Comparison of ENCODE assay signal across 2 cellular contexts in the genomic region with DNA sequence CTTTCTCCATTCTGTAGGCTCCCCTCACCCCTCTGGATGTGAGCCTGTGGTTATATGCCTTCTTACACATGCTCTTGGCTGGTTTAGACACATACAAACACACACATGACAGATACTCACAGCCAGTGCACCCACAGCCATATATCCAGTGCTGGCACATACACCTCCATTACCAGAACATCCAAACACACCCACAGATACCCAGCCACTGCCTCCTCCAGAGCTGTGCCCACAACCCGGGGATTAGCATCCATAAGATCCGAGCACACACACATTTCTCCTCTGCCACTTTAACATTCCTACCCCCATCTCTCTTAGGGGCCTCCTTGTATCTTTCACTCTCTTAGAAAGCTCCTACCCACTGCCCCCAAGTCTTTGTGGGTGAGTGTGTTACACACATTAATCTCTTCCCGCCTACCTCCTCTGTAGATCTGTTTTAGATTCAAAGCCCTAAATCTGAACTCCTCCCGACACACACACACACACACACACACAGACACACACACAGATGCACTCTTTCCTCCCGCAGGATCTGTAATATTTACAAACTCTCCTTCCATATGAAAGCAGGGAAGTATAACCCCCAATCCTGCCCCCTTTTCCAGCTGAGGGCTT.
TF ChIP-seq lines count a peak whose summit lies in the region.

No MANE protein-coding gene starts in this region.

TF ChIP-seq in SK-N-SH, 30 proteins besides CTCF, POLR2A, EP300 and RAD21 (continued from another document):
- TF ChIP-seq FOSL2 (IDR thresholded peaks at IDR 0.05; ENCODE audit: borderline replicate concordance, low read depth) (no peak), ELF1 (IDR thresholded peaks at IDR 0.05) (no peak), CHD2 (IDR thresholded peaks at IDR 0.05; ENCODE audit: low read length, partially characterized antibody) (no peak)
- TF ChIP-seq, protein P1, sequence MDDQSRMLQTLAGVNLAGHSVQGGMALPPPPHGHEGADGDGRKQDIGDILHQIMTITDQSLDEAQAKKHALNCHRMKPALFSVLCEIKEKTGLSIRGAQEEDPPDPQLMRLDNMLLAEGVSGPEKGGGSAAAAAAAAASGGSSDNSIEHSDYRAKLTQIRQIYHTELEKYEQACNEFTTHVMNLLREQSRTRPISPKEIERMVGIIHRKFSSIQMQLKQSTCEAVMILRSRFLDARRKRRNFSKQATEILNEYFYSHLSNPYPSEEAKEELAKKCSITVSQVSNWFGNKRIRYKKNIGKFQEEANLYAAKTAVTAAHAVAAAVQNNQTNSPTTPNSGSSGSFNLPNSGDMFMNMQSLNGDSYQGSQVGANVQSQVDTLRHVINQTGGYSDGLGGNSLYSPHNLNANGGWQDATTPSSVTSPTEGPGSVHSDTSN (IDR thresholded peaks at IDR 0.05) = no peak

TF ChIP-seq in SK-N-SH treated with all-trans-retinoic acid at 6 μM for 48 hours, 23 proteins besides CTCF, POLR2A, EP300 and RAD21 (continued from another document):
- TF ChIP-seq, protein P2, sequence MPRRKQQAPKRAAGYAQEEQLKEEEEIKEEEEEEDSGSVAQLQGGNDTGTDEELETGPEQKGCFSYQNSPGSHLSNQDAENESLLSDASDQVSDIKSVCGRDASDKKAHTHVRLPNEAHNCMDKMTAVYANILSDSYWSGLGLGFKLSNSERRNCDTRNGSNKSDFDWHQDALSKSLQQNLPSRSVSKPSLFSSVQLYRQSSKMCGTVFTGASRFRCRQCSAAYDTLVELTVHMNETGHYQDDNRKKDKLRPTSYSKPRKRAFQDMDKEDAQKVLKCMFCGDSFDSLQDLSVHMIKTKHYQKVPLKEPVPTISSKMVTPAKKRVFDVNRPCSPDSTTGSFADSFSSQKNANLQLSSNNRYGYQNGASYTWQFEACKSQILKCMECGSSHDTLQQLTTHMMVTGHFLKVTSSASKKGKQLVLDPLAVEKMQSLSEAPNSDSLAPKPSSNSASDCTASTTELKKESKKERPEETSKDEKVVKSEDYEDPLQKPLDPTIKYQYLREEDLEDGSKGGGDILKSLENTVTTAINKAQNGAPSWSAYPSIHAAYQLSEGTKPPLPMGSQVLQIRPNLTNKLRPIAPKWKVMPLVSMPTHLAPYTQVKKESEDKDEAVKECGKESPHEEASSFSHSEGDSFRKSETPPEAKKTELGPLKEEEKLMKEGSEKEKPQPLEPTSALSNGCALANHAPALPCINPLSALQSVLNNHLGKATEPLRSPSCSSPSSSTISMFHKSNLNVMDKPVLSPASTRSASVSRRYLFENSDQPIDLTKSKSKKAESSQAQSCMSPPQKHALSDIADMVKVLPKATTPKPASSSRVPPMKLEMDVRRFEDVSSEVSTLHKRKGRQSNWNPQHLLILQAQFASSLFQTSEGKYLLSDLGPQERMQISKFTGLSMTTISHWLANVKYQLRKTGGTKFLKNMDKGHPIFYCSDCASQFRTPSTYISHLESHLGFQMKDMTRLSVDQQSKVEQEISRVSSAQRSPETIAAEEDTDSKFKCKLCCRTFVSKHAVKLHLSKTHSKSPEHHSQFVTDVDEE (CRISPR knock-in tag; IDR thresholded peaks at IDR 0.05) = no peak
- TF ChIP-seq ZNF70 (CRISPR knock-in tag; IDR thresholded peaks at IDR 0.05) = no peak
- no peak for TF ChIP-seq ARNTL (CRISPR knock-in tag; IDR thresholded peaks at IDR 0.05; ENCODE audit: borderline replicate concordance, low read depth)
- TF ChIP-seq, protein P3, sequence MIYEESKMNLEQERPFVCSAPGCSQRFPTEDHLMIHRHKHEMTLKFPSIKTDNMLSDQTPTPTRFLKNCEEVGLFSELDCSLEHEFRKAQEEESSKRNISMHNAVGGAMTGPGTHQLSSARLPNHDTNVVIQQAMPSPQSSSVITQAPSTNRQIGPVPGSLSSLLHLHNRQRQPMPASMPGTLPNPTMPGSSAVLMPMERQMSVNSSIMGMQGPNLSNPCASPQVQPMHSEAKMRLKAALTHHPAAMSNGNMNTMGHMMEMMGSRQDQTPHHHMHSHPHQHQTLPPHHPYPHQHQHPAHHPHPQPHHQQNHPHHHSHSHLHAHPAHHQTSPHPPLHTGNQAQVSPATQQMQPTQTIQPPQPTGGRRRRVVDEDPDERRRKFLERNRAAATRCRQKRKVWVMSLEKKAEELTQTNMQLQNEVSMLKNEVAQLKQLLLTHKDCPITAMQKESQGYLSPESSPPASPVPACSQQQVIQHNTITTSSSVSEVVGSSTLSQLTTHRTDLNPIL (CRISPR knock-in tag; IDR thresholded peaks at IDR 0.05; ENCODE audit: low read depth) = no peak
- no peak for TF ChIP-seq ESRRG (CRISPR knock-in tag; IDR thresholded peaks at IDR 0.05)
- TF ChIP-seq ZFP30 (CRISPR knock-in tag; IDR thresholded peaks at IDR 0.05) = no peak
- TF ChIP-seq TCF4 (CRISPR knock-in tag; IDR thresholded peaks at IDR 0.05; ENCODE audit: borderline replicate concordance) = no peak
- TF ChIP-seq ZFP3 (CRISPR knock-in tag; IDR thresholded peaks at IDR 0.05) = no peak
- no peak for TF ChIP-seq ZNF565 (CRISPR knock-in tag; conservative IDR thresholded peaks at IDR 0.05; ENCODE audit: low read depth)
- TF ChIP-seq, protein P4, sequence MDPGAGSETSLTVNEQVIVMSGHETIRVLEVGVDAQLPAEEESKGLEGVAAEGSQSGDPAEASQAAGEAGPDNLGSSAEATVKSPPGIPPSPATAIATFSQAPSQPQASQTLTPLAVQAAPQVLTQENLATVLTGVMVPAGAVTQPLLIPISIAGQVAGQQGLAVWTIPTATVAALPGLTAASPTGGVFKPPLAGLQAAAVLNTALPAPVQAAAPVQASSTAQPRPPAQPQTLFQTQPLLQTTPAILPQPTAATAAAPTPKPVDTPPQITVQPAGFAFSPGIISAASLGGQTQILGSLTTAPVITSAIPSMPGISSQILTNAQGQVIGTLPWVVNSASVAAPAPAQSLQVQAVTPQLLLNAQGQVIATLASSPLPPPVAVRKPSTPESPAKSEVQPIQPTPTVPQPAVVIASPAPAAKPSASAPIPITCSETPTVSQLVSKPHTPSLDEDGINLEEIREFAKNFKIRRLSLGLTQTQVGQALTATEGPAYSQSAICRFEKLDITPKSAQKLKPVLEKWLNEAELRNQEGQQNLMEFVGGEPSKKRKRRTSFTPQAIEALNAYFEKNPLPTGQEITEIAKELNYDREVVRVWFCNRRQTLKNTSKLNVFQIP (CRISPR knock-in tag; IDR thresholded peaks at IDR 0.05; ENCODE audit: borderline replicate concordance, low read depth) = no peak
- TF ChIP-seq, protein P5, sequence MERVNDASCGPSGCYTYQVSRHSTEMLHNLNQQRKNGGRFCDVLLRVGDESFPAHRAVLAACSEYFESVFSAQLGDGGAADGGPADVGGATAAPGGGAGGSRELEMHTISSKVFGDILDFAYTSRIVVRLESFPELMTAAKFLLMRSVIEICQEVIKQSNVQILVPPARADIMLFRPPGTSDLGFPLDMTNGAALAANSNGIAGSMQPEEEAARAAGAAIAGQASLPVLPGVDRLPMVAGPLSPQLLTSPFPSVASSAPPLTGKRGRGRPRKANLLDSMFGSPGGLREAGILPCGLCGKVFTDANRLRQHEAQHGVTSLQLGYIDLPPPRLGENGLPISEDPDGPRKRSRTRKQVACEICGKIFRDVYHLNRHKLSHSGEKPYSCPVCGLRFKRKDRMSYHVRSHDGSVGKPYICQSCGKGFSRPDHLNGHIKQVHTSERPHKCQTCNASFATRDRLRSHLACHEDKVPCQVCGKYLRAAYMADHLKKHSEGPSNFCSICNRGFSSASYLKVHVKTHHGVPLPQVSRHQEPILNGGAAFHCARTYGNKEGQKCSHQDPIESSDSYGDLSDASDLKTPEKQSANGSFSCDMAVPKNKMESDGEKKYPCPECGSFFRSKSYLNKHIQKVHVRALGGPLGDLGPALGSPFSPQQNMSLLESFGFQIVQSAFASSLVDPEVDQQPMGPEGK (CRISPR knock-in tag; IDR thresholded peaks at IDR 0.05; ENCODE audit: borderline replicate concordance) = no peak
